Comparison of ENCODE assay signal across 1 cellular context in the genomic region with DNA sequence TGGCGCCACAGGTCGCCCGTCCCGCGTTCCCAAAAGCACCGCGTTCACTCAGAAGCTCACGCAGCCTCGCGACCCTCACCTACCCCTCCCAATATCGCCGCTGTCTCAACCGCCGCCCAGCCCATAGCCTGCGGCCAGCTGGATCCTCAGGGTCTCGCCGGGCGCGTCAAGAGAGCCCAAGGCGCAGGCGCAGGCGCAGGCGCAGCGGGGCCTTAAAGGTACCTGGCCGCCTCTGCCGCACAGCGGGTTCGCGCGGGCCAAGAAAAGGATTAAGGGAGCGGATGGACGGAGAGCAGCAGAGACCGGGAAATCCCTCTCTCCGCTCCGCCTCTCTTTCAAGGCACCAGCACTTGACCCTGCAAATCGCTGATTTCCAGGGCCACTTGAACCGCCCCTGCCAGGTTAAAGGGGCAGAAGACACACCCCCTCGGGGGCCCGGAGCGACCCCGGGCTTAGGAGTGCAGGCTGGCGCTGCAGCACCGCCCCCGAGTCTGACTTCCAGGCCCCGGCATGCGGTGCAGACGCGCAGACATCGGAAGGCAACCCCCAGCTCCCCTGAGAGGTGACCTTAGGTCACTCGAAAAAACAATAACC.
TF ChIP-seq lines count a peak whose summit lies in the region.

A gene with protein sequence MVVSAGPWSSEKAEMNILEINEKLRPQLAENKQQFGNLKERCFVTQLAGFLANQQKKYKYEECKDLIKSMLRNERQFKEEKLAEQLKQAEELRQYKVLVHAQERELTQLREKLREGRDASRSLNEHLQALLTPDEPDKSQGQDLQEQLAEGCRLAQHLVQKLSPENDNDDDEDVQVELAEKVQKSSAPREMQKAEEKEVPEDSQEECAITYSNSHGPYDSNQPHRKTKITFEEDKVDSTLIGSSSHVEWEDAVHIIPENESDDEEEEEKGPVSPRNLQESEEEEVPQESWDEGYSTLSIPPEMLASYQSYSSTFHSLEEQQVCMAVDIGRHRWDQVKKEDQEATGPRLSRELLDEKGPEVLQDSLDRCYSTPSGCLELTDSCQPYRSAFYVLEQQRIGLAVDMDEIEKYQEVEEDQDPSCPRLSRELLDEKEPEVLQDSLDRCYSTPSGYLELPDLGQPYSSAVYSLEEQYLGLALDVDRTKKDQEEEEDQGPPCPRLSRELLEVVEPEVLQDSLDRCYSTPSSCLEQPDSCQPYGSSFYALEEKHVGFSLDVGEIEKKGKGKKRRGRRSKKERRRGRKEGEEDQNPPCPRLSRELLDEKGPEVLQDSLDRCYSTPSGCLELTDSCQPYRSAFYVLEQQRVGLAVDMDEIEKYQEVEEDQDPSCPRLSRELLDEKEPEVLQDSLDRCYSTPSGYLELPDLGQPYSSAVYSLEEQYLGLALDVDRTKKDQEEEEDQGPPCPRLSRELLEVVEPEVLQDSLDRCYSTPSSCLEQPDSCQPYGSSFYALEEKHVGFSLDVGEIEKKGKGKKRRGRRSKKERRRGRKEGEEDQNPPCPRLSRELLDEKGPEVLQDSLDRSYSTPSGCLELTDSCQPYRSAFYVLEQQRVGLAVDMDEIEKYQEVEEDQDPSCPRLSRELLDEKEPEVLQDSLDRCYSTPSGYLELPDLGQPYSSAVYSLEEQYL (N-terminal part only) (minus strand): TSS at position 168 of the 594 bp plus-strand sequence. CDS start 20,331 bp downstream, outside the sequence.

TF ChIP-seq in HEK293, 187 proteins besides CTCF, POLR2A, EP300 and RAD21 (continued from another document and continues in another):
- TF ChIP-seq, protein P1, sequence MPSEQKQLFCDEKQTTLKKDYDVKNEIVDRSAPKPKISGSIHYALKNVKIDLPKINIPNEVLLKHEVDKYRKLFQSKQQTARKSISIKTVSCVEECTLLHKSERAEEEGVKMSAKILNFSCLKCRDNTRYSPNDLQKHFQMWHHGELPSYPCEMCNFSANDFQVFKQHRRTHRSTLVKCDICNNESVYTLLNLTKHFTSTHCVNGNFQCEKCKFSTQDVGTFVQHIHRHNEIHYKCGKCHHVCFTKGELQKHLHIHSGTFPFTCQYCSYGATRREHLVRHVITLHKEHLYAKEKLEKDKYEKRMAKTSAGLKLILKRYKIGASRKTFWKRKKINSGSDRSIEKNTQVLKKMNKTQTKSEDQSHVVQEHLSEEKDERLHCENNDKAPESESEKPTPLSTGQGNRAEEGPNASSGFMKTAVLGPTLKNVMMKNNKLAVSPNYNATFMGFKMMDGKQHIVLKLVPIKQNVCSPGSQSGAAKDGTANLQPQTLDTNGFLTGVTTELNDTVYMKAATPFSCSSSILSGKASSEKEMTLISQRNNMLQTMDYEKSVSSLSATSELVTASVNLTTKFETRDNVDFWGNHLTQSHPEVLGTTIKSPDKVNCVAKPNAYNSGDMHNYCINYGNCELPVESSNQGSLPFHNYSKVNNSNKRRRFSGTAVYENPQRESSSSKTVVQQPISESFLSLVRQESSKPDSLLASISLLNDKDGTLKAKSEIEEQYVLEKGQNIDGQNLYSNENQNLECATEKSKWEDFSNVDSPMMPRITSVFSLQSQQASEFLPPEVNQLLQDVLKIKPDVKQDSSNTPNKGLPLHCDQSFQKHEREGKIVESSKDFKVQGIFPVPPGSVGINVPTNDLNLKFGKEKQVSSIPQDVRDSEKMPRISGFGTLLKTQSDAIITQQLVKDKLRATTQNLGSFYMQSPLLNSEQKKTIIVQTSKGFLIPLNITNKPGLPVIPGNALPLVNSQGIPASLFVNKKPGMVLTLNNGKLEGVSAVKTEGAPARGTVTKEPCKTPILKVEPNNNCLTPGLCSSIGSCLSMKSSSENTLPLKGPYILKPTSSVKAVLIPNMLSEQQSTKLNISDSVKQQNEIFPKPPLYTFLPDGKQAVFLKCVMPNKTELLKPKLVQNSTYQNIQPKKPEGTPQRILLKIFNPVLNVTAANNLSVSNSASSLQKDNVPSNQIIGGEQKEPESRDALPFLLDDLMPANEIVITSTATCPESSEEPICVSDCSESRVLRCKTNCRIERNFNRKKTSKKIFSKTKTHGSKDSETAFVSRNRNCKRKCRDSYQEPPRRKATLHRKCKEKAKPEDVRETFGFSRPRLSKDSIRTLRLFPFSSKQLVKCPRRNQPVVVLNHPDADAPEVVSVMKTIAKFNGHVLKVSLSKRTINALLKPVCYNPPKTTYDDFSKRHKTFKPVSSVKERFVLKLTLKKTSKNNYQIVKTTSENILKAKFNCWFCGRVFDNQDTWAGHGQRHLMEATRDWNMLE (tag by site-specific recombination; conservative IDR thresholded peaks at IDR 0.05; ENCODE audit: low read depth): no peak
- TF ChIP-seq FEZF1 (tag by site-specific recombination; IDR thresholded peaks at IDR 0.05) (no peak), ZNF785 (tag by site-specific recombination; IDR thresholded peaks at IDR 0.05) (no peak), ZIC2 (tag by site-specific recombination; IDR thresholded peaks at IDR 0.05) (peak; percentile 27; the same call in 1 of the 2 replicates), KLF16 (tag by site-specific recombination; IDR thresholded peaks at IDR 0.05) (0 out of 2 replicates have a peak, but pooled peaks have one; percentile 43), KLF7 (tag by site-specific recombination; IDR thresholded peaks at IDR 0.05; ENCODE audit: borderline replicate concordance) (no peak), ZNF221 (tag by site-specific recombination; IDR thresholded peaks at IDR 0.05; ENCODE audit: borderline replicate concordance) (no peak), EGR2 (tag by site-specific recombination; IDR thresholded peaks at IDR 0.05; ENCODE audit: low read depth) (peak; percentile 14; the same call in 1 of the 2 replicates), ZNF48 (tag by site-specific recombination; IDR thresholded peaks at IDR 0.05) (no peak), ZNF596 (tag by site-specific recombination; IDR thresholded peaks at IDR 0.05) (no peak), ZNF335 (tag by site-specific recombination; conservative IDR thresholded peaks at IDR 0.05) (peak; percentile 96), ZNF768 (tag by site-specific recombination; IDR thresholded peaks at IDR 0.05) (no peak), ZNF121 (tag by site-specific recombination; IDR thresholded peaks at IDR 0.05) (0 out of 2 replicates have a peak, but pooled peaks have one; percentile 20), KLF8 (tag by site-specific recombination; IDR thresholded peaks at IDR 0.05) (peak; percentile 47; the same call in 1 of the 2 replicates), ZNF629 (tag by site-specific recombination; IDR thresholded peaks at IDR 0.05) (0 out of 2 replicates have a peak, but pooled peaks have one; percentile 35), ZEB2 (tag by site-specific recombination; IDR thresholded peaks at IDR 0.05) (peak; percentile 91), HOXD13 (CRISPR knock-in tag; IDR thresholded peaks at IDR 0.05; ENCODE audit: borderline replicate concordance) (no peak), ZSCAN30 (tag by site-specific recombination; IDR thresholded peaks at IDR 0.05) (peak; percentile 59; the same call in 1 of the 2 replicates), ZNF837 (tag by site-specific recombination; IDR thresholded peaks at IDR 0.05) (no peak), SP2 (tag by site-specific recombination; IDR thresholded peaks at IDR 0.05) (peak; percentile 76), SCRT2 (tag by site-specific recombination; IDR thresholded peaks at IDR 0.05) (peak; percentile 84), HOXA7 (CRISPR knock-in tag; IDR thresholded peaks at IDR 0.05; ENCODE audit: borderline replicate concordance) (no peak), GLIS2 (tag by site-specific recombination; IDR thresholded peaks at IDR 0.05) (0 out of 2 replicates have a peak, but pooled peaks have one; percentile 22), ZNF366 (tag by site-specific recombination; conservative IDR thresholded peaks at IDR 0.05) (peak; percentile 97)
- TF ChIP-seq, protein P2, sequence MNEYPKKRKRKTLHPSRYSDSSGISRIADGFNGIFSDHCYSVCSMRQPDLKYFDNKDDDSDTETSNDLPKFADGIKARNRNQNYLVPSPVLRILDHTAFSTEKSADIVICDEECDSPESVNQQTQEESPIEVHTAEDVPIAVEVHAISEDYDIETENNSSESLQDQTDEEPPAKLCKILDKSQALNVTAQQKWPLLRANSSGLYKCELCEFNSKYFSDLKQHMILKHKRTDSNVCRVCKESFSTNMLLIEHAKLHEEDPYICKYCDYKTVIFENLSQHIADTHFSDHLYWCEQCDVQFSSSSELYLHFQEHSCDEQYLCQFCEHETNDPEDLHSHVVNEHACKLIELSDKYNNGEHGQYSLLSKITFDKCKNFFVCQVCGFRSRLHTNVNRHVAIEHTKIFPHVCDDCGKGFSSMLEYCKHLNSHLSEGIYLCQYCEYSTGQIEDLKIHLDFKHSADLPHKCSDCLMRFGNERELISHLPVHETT (tag by site-specific recombination; IDR thresholded peaks at IDR 0.05): 0 out of 2 replicates have a peak, but pooled peaks have one; percentile 23
- TF ChIP-seq, protein P3, sequence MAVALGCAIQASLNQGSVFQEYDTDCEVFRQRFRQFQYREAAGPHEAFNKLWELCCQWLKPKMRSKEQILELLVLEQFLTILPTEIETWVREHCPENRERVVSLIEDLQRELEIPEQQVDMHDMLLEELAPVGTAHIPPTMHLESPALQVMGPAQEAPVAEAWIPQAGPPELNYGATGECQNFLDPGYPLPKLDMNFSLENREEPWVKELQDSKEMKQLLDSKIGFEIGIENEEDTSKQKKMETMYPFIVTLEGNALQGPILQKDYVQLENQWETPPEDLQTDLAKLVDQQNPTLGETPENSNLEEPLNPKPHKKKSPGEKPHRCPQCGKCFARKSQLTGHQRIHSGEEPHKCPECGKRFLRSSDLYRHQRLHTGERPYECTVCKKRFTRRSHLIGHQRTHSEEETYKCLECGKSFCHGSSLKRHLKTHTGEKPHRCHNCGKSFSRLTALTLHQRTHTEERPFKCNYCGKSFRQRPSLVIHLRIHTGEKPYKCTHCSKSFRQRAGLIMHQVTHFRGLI (tag by site-specific recombination; IDR thresholded peaks at IDR 0.05): peak; percentile 95
- TF ChIP-seq, protein P4, sequence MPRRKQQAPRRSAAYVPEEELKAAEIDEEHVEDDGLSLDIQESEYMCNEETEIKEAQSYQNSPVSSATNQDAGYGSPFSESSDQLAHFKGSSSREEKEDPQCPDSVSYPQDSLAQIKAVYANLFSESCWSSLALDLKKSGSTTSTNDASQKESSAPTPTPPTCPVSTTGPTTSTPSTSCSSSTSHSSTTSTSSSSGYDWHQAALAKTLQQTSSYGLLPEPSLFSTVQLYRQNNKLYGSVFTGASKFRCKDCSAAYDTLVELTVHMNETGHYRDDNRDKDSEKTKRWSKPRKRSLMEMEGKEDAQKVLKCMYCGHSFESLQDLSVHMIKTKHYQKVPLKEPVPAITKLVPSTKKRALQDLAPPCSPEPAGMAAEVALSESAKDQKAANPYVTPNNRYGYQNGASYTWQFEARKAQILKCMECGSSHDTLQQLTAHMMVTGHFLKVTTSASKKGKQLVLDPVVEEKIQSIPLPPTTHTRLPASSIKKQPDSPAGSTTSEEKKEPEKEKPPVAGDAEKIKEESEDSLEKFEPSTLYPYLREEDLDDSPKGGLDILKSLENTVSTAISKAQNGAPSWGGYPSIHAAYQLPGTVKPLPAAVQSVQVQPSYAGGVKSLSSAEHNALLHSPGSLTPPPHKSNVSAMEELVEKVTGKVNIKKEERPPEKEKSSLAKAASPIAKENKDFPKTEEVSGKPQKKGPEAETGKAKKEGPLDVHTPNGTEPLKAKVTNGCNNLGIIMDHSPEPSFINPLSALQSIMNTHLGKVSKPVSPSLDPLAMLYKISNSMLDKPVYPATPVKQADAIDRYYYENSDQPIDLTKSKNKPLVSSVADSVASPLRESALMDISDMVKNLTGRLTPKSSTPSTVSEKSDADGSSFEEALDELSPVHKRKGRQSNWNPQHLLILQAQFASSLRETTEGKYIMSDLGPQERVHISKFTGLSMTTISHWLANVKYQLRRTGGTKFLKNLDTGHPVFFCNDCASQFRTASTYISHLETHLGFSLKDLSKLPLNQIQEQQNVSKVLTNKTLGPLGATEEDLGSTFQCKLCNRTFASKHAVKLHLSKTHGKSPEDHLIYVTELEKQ (tag by site-specific recombination; IDR thresholded peaks at IDR 0.05; ENCODE audit: borderline replicate concordance): no peak
- TF ChIP-seq, protein P5, sequence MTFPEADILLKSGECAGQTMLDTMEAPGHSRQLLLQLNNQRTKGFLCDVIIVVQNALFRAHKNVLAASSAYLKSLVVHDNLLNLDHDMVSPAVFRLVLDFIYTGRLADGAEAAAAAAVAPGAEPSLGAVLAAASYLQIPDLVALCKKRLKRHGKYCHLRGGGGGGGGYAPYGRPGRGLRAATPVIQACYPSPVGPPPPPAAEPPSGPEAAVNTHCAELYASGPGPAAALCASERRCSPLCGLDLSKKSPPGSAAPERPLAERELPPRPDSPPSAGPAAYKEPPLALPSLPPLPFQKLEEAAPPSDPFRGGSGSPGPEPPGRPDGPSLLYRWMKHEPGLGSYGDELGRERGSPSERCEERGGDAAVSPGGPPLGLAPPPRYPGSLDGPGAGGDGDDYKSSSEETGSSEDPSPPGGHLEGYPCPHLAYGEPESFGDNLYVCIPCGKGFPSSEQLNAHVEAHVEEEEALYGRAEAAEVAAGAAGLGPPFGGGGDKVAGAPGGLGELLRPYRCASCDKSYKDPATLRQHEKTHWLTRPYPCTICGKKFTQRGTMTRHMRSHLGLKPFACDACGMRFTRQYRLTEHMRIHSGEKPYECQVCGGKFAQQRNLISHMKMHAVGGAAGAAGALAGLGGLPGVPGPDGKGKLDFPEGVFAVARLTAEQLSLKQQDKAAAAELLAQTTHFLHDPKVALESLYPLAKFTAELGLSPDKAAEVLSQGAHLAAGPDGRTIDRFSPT (tag by site-specific recombination; IDR thresholded peaks at IDR 0.05): 0 out of 2 replicates have a peak, but pooled peaks have one; percentile 49
- TF ChIP-seq, protein P6, sequence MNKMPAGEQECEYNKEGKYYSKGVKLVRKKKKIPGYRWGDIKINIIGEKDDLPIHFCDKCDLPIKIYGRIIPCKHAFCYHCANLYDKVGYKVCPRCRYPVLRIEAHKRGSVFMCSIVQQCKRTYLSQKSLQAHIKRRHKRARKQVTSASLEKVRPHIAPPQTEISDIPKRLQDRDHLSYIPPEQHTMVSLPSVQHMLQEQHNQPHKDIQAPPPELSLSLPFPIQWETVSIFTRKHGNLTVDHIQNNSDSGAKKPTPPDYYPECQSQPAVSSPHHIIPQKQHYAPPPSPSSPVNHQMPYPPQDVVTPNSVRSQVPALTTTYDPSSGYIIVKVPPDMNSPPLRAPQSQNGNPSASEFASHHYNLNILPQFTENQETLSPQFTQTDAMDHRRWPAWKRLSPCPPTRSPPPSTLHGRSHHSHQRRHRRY (tag by site-specific recombination; IDR thresholded peaks at IDR 0.05): no peak
- TF ChIP-seq, protein P7, sequence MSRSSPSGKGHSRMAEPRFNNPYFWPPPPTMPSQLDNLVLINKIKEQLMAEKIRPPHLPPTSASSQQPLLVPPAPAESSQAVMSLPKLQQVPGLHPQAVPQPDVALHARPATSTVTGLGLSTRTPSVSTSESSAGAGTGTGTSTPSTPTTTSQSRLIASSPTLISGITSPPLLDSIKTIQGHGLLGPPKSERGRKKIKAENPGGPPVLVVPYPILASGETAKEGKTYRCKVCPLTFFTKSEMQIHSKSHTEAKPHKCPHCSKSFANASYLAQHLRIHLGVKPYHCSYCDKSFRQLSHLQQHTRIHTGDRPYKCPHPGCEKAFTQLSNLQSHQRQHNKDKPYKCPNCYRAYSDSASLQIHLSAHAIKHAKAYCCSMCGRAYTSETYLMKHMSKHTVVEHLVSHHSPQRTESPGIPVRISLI (tag by site-specific recombination; IDR thresholded peaks at IDR 0.05): no peak
- TF ChIP-seq, protein P8, sequence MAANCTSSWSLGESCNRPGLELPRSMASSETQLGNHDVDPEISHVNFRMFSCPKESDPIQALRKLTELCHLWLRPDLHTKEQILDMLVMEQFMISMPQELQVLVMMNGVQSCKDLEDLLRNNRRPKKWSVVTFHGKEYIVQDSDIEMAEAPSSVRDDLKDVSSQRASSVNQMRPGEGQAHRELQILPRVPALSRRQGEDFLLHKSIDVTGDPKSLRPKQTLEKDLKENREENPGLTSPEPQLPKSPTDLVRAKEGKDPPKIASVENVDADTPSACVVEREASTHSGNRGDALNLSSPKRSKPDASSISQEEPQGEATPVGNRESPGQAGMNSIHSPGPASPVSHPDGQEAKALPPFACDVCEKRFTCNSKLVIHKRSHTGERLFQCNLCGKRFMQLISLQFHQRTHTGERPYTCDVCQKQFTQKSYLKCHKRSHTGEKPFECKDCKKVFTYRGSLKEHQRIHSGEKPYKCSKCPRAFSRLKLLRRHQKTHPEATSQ (tag by site-specific recombination; IDR thresholded peaks at IDR 0.05): no peak
